ENCODE assay signal across 8 cellular contexts in the genomic region with DNA sequence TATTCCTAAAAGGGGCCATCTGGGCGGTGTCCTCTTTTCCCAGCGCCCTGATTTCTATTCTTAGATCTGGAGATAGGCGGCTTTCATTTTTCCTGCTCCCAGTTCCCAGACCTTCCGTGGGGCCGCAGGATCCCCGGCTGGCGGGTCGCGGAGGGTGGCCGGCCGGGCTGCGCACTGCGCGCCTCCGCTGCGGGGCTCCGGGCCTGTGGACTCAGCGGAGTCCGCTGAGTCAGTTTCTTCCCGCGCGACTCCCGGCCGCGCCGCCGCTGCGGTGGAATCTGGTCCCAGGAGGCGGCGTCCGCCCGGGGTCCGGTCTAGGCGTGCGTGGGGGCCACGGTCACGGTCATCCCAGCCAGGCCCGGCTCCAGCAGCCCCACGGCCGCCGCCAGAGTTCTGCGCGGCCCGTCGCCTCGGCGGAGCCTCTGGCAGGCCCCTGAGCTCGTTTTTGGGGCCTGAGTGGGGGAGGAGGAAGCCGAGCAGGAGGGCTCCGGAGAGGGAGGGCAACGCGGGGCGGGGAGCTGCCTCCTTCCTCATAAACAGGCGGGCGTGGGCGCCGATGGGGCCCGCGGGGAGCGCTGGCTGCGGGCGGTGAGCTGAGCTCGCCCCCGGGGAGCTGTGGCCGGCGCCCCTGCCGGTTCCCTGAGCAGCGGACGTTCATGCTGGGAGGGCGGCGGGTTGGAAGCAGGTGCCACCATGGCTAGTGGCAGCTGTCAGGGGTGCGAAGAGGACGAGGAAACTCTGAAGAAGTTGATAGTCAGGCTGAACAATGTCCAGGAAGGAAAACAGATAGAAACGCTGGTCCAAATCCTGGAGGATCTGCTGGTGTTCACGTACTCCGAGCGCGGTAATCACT. TPM values are rescaled to one million over a fixed set of nuclear protein-coding genes. Genes with fewer than 3 reads are reported as not detected.
A peak's percentile ranks its signal among the peaks of the same experiment; 100 is the strongest.
DNase-seq lines count a peak whose midpoint lies in the region; ATAC-seq and TF ChIP-seq lines count a peak whose summit lies in the region.

A gene (plus strand): TSS at position 559 of the 853 bp plus-strand sequence. CDS start 135 bp downstream, at position 694.

- peak within 1 kb of the TSS; percentile 69 to 82 for H3K4me3 ChIP-seq in ascending aorta

- peak; percentile 49 for ATAC-seq in GM19351 (IDR thresholded peaks at IDR 0.05; ENCODE audit: unreplicated experiment)
- peak; percentile 65 for ATAC-seq in HG03439 (IDR thresholded peaks at IDR 0.05; ENCODE audit: unreplicated experiment)

- peak within 1 kb of the TSS; percentile 89 to 98 for H3K4me3 Mint-ChIP-seq in CD14-positive monocyte

- no peaks in the 10 kb centered on the region for H3K36me3 ChIP-seq in ascending aorta

- peak within 1 kb of the TSS; percentile 90 to 94 for H3K27ac ChIP-seq in ascending aorta

- DNase-seq in CD14-positive monocyte (ENCODE audit: low spot score) (peak; percentile 79), SKM-1 treated with dmso at 0.1 percent for 144 hours (lab: John Stamatoyannopoulos, UW; ENCODE audit: unreplicated experiment) (peak; percentile 24), ascending aorta (ENCODE audit: low spot score in 2 of 2) (peak; percentile 49 to 92), hippocampal formation (lab: John Stamatoyannopoulos, UW) (peak; percentile 31 to 54), retina (peak; percentile 90), GF-D8 (lab: John Stamatoyannopoulos, UW) (no peak)

- intact Hi-C loops in CD14-positive monocyte (cut with micrococcal nuclease) (loop anchor here (2.0 to 5.0 kb wide), 4 partner anchors 16 to 117 kb away; a partner anchor contains a TSS), ascending aorta (cut with DNase I) (loop anchor here (5.0 kb wide), 4 partner anchors 72 to 1317 kb away; a partner anchor contains a TSS)

- peaks cover 0 to 3% (median 0%) of the 10 kb centered on the region in 3 donors for H3K27me3 Mint-ChIP-seq in CD14-positive monocyte (ENCODE audit: low read depth in 3 of 3)

- H3K9me3 ChIP-seq in ascending aorta, result no peaks in the 10 kb centered on the region

- no peaks in the 10 kb centered on the region for H3K9me3 Mint-ChIP-seq in CD14-positive monocyte

- peaks cover 47% of the 10 kb centered on the region for H3K4me1 Mint-ChIP-seq in CD14-positive monocyte

- peaks cover 13 to 24% of the 10 kb centered on the region in 2 donors for H3K36me3 Mint-ChIP-seq in CD14-positive monocyte

- TF ChIP-seq CTCF in CD14-positive monocyte (IDR thresholded peaks at IDR 0.05) (no peak), ascending aorta (IDR thresholded peaks at IDR 0.05) (peak in 1 of 3 experiments; percentile 15)

- peak within 1 kb of the TSS; percentile 96 to 99 (median 98) for H3K27ac Mint-ChIP-seq in CD14-positive monocyte

- H3K4me1 ChIP-seq in ascending aorta, result peaks cover 2 to 6% of the 10 kb centered on the region in 2 donors

- H3K27me3 ChIP-seq in ascending aorta, result no peaks in the 10 kb centered on the region

RNA-seq across cellular contexts. Expression of the gene that starts here (rescaled TPM):
- polyA plus RNA-seq in CD14-positive monocyte, result 10 to 100 TPM; 47.7 to 47.9 TPM
- 14.3 TPM for total RNA-seq in ascending aorta
